Comparison of ENCODE assay signal across 1 cellular context in genomic region chr2:43005211-43005974, GRCh38.
TF ChIP-seq lines count a peak whose summit lies in the region.

No MANE protein-coding gene starts in this region.

TF ChIP-seq in HepG2, 621 proteins besides CTCF, POLR2A, EP300 and RAD21 (continued from another document):
- TF ChIP-seq ZUFSP (CRISPR knock-in tag; IDR thresholded peaks at IDR 0.05; ENCODE audit: borderline replicate concordance) (no peak), CBX5 (CRISPR knock-in tag; IDR thresholded peaks at IDR 0.05; ENCODE audit: borderline replicate concordance) (peak; percentile 96; the same call in 1 of the 2 replicates), IRF1 (CRISPR knock-in tag; IDR thresholded peaks at IDR 0.05; ENCODE audit: low read depth) (no peak), ARID2 (CRISPR knock-in tag; IDR thresholded peaks at IDR 0.05; ENCODE audit: borderline replicate concordance) (no peak; the same call in 1 of the 2 replicates), SUZ12 (IDR thresholded peaks at IDR 0.05; ENCODE audit: low read depth, low read length) (no peak), ZNF512 (CRISPR knock-in tag; IDR thresholded peaks at IDR 0.05) (no peak), ZNF432 (CRISPR knock-in tag; IDR thresholded peaks at IDR 0.05; ENCODE audit: borderline replicate concordance) (no peak), CREB3 (CRISPR knock-in tag; IDR thresholded peaks at IDR 0.05) (no peak), ATM (IDR thresholded peaks at IDR 0.05; ENCODE audit: borderline replicate concordance) (no peak), RAD51 (IDR thresholded peaks at IDR 0.05; ENCODE audit: borderline replicate concordance) (no peak), ZNF704 (CRISPR knock-in tag; IDR thresholded peaks at IDR 0.05; ENCODE audit: borderline replicate concordance) (peak; percentile 20; the same call in 1 of the 2 replicates), PHF8 (CRISPR knock-in tag; IDR thresholded peaks at IDR 0.05) (peak; percentile 38), REST (IDR thresholded peaks at IDR 0.05; ENCODE audit: borderline replicate concordance in 1 of 2, low read depth in 1 of 2, low read length in 2 of 2) (no peak), KAT8 (CRISPR knock-in tag; IDR thresholded peaks at IDR 0.05) (peak; percentile 65), LRRFIP1 (CRISPR knock-in tag; conservative IDR thresholded peaks at IDR 0.05) (no peak), ZNF329 (CRISPR knock-in tag; IDR thresholded peaks at IDR 0.05; ENCODE audit: low read depth) (no peak), ZNF775 (CRISPR knock-in tag; IDR thresholded peaks at IDR 0.05; ENCODE audit: borderline replicate concordance) (peak; percentile 79; the same call in 1 of the 2 replicates), RXRA (CRISPR knock-in tag; IDR thresholded peaks at IDR 0.05) (peak; percentile 89), MLLT10 (CRISPR knock-in tag; IDR thresholded peaks at IDR 0.05) (no peak), ZNF777 (CRISPR knock-in tag; IDR thresholded peaks at IDR 0.05) (no peak; the same call in 1 of the 2 replicates), ZNF543 (CRISPR knock-in tag; IDR thresholded peaks at IDR 0.05) (peak; percentile 97), ELK4 (CRISPR knock-in tag; IDR thresholded peaks at IDR 0.05; ENCODE audit: borderline replicate concordance) (no peak), ELF4 (CRISPR knock-in tag; IDR thresholded peaks at IDR 0.05; ENCODE audit: borderline replicate concordance) (no peak), U2AF2 (IDR thresholded peaks at IDR 0.05; ENCODE audit: low read depth, low read length) (peak; percentile 60; the same call in 1 of the 2 replicates), TRIM22 (IDR thresholded peaks at IDR 0.05) (no peak), ZNF644 (CRISPR knock-in tag; IDR thresholded peaks at IDR 0.05; ENCODE audit: low read depth) (peak; percentile 90), ATF5 (CRISPR knock-in tag; IDR thresholded peaks at IDR 0.05; ENCODE audit: low read depth) (no peak), KLF12 (CRISPR knock-in tag; IDR thresholded peaks at IDR 0.05; ENCODE audit: borderline replicate concordance) (peak; percentile 28; the same call in 1 of the 2 replicates), ZKSCAN8 (CRISPR knock-in tag; IDR thresholded peaks at IDR 0.05; ENCODE audit: borderline replicate concordance) (peak; percentile 88; the same call in 1 of the 2 replicates), MXD1 (CRISPR knock-in tag; IDR thresholded peaks at IDR 0.05) (0 out of 2 replicates have a peak, but pooled peaks have one; percentile 60), AGO2 (optimal IDR thresholded peaks at IDR 0.05; ENCODE audit: low read depth, low read length) (no peak), ZNF292 (CRISPR knock-in tag; IDR thresholded peaks at IDR 0.05; ENCODE audit: borderline replicate concordance, low read depth) (peak; percentile 92), ZNF136 (CRISPR knock-in tag; IDR thresholded peaks at IDR 0.05; ENCODE audit: low read depth) (0 out of 2 replicates have a peak, but pooled peaks have one; percentile 62), ZNF414 (CRISPR knock-in tag; IDR thresholded peaks at IDR 0.05) (no peak), JUN (CRISPR knock-in tag; IDR thresholded peaks at IDR 0.05) (no peak), TFDP1 (CRISPR knock-in tag; IDR thresholded peaks at IDR 0.05; ENCODE audit: borderline replicate concordance) (no peak; the same call in 1 of the 2 replicates), TBX3 (IDR thresholded peaks at IDR 0.05; ENCODE audit: borderline replicate concordance) (peak; percentile 75; the same call in 1 of the 2 replicates), SPEN (CRISPR knock-in tag; IDR thresholded peaks at IDR 0.05; ENCODE audit: low read depth) (no peak; the same call in 1 of the 2 replicates), TAF15 (IDR thresholded peaks at IDR 0.05; ENCODE audit: low read depth, low read length, poor library complexity, severe bottlenecking) (no peak), FOSL1 (CRISPR knock-in tag; IDR thresholded peaks at IDR 0.05; ENCODE audit: borderline replicate concordance) (no peak), NFE2L1 (CRISPR knock-in tag; IDR thresholded peaks at IDR 0.05; ENCODE audit: borderline replicate concordance) (no peak), TBP (CRISPR knock-in tag; IDR thresholded peaks at IDR 0.05) (no peak)
TF ChIP-seq in HepG2: peak in this region for 288.
